ENCODE assay signal across 8 cellular contexts in genomic region chr22:38700789-38701628, GRCh38. TPM values are rescaled to one million over a fixed set of nuclear protein-coding genes. Genes with fewer than 3 reads are reported as not detected.
A peak's percentile ranks its signal among the peaks of the same experiment; 100 is the strongest.
DNase-seq lines count a peak whose midpoint lies in the region; ATAC-seq and TF ChIP-seq lines count a peak whose summit lies in the region.

Gene JOSD1, minus strand, starts transcription at chr22:38700943. Its CDS starts 956 bp downstream, at chr22:38699987.

- peak; percentile 92 to 97 for TF ChIP-seq POLR2A in gastroesophageal sphincter (IDR thresholded peaks at IDR 0.05)

- peak; percentile 82 for TF ChIP-seq EP300 in gastroesophageal sphincter (IDR thresholded peaks at IDR 0.05)

- peak within 1 kb of the TSS; percentile 53 for H3K4me3 ChIP-seq in HAP-1
- H3K4me3 ChIP-seq in gastroesophageal sphincter: peak within 1 kb of the TSS; percentile 46 to 89
- H3K4me3 ChIP-seq in neutrophil (ENCODE audit: low read depth in 1 of 2, low read length in 1 of 2): peak within 1 kb of the TSS; percentile 77 to 83

- ATAC-seq in SK-N-SH treated with all-trans-retinoic acid at 6 μM for 48 hours: peak; percentile 5; the same call in 2 of the 3 replicates
- peak; percentile 70 for ATAC-seq in gastroesophageal sphincter

- H3K36me3 ChIP-seq in HAP-1 (replicated peaks) (peaks cover 17% of the 10 kb centered on the region), gastroesophageal sphincter (no peaks in the 10 kb centered on the region), neutrophil (no peaks in the 10 kb centered on the region)

- H3K27me3 ChIP-seq in HAP-1 (ENCODE audit: low read depth) (no peaks in the 10 kb centered on the region), gastroesophageal sphincter (no peaks in the 10 kb centered on the region), neutrophil (no peaks in the 10 kb centered on the region)

- no peaks in the 10 kb centered on the region for H3K9me3 ChIP-seq in HAP-1
- no peaks in the 10 kb centered on the region for H3K9me3 ChIP-seq in gastroesophageal sphincter
- H3K9me3 ChIP-seq in neutrophil: no peaks in the 10 kb centered on the region

- in situ Hi-C loops in HAP-1 (cut with MboI; ENCODE audit: low sequenced_read_pairs): no loop called here

- peaks cover 45% of the 10 kb centered on the region for H3K4me1 ChIP-seq in HAP-1
- H3K4me1 ChIP-seq in gastroesophageal sphincter: peaks cover 0 to 59% (median 30%) of the 10 kb centered on the region in 3 donors
- H3K4me1 ChIP-seq in neutrophil (ENCODE audit: control insufficient read depth in 1 of 2, insufficient read depth in 1 of 2, low read depth in 1 of 2, low read length in 1 of 2): peaks cover 42 to 45% of the 10 kb centered on the region in 2 experiments

- TF ChIP-seq CTCF in gastroesophageal sphincter (IDR thresholded peaks at IDR 0.05) (peak in 2 of 4 experiments; percentile 39 to 40), neutrophil (IDR thresholded peaks at IDR 0.05) (peak; percentile 76), subcutaneous adipose tissue (IDR thresholded peaks at IDR 0.05; ENCODE audit: low read depth) (no peak)

- 3 to 5% methylated on average over 4 to 11 of the region's 94 CpGs for WGBS in gastroesophageal sphincter (ENCODE audit: low coverage in 1 of 2), 2 donors

- H3K27ac ChIP-seq in gastroesophageal sphincter (peak within 1 kb of the TSS; percentile 81 to 99 (median 94)), neutrophil (peak within 1 kb of the TSS; percentile 98)

- peak; percentile 96 for DNase-seq in ELF-1 (ENCODE audit: low read depth, low spot score)
- DNase-seq in HAP-1 (ENCODE audit: low spot score in 2 of 2): peak; percentile 78 to 94
- peak; percentile 97 for DNase-seq in NAMALWA (ENCODE audit: low spot score)
- peak; percentile 97 for DNase-seq in activated naive CD4-positive, alpha-beta T cell treated with anti-CD3 and anti-CD28 coated beads, Interleukin-2, amount 50 U/mL, for 16 hours

TF ChIP-seq in SK-N-SH treated with all-trans-retinoic acid at 6 μM for 48 hours, 23 proteins besides CTCF, POLR2A, EP300 and RAD21:
- no peak for TF ChIP-seq PATZ1 (CRISPR knock-in tag; IDR thresholded peaks at IDR 0.05; ENCODE audit: borderline replicate concordance)
- no peak for TF ChIP-seq RARB (CRISPR knock-in tag; IDR thresholded peaks at IDR 0.05)
- no peak for TF ChIP-seq TSHZ2 (CRISPR knock-in tag; IDR thresholded peaks at IDR 0.05)
- TF ChIP-seq ZFP30 (CRISPR knock-in tag; IDR thresholded peaks at IDR 0.05): no peak
- TF ChIP-seq CSDC2 (CRISPR knock-in tag; IDR thresholded peaks at IDR 0.05): peak; percentile 69; the same call in 1 of the 2 replicates
- TF ChIP-seq CSRNP3 (CRISPR knock-in tag; IDR thresholded peaks at IDR 0.05): no peak
- 0 out of 2 replicates have a peak, but pooled peaks have one; percentile 24 for TF ChIP-seq SNAI2 (CRISPR knock-in tag; IDR thresholded peaks at IDR 0.05)
- no peak for TF ChIP-seq OSR1 (CRISPR knock-in tag; IDR thresholded peaks at IDR 0.05)
- 0 out of 2 replicates have a peak, but pooled peaks have one; percentile 58 for TF ChIP-seq ZFP3 (CRISPR knock-in tag; IDR thresholded peaks at IDR 0.05)
- TF ChIP-seq ARNTL (CRISPR knock-in tag; IDR thresholded peaks at IDR 0.05; ENCODE audit: borderline replicate concordance, low read depth): no peak
- TF ChIP-seq ZNF8 (CRISPR knock-in tag; IDR thresholded peaks at IDR 0.05): no peak
- no peak for TF ChIP-seq TOX (CRISPR knock-in tag; IDR thresholded peaks at IDR 0.05; ENCODE audit: borderline replicate concordance)
- TF ChIP-seq POU6F1 (CRISPR knock-in tag; IDR thresholded peaks at IDR 0.05; ENCODE audit: borderline replicate concordance, low read depth): no peak

RNA-seq across cellular contexts. Expression of gene JOSD1, which starts in this region (rescaled TPM):
- total RNA-seq in gastroesophageal sphincter (10 to 100 TPM; 47.5 to 67.0 (median 64.6) TPM), subcutaneous adipose tissue (10 to 100 TPM; 35.9 to 59.2 (median 50.0) TPM)

Comparison
In these comparisons a context has a peak if more than half of its experiments do, and no peak if none do; other contexts are left out.
1. Peak in every context shown above with its lines: DNase-seq, ATAC-seq, H3K4me3 ChIP-seq and H3K27ac ChIP-seq.